In the genomic region with DNA sequence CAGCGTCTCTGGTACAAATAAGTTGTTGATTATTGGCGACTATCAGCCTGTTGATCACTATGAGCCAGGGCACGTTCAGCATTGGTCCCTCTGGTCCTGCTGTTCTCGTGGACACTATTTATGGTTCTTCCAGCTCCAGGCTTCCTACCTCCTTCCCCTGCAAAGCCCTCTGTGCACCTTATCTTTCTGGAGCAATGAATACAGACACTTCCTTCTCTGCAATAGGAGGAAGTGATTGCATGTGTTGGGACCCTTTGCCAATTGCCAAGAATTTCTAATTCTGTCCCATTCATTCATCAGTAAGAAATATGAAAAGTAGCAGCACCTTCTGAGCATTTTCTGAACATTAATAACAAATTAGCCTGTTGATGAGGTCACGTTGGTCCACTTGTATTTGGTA, we compare ENCODE assay signal across 2 cellular contexts.
TF ChIP-seq lines count a peak whose summit lies in the region.

No MANE protein-coding gene starts in this region.

TF ChIP-seq in HepG2, 621 proteins besides CTCF, POLR2A, EP300 and RAD21 (continued from another document):
- TF ChIP-seq, protein P1, sequence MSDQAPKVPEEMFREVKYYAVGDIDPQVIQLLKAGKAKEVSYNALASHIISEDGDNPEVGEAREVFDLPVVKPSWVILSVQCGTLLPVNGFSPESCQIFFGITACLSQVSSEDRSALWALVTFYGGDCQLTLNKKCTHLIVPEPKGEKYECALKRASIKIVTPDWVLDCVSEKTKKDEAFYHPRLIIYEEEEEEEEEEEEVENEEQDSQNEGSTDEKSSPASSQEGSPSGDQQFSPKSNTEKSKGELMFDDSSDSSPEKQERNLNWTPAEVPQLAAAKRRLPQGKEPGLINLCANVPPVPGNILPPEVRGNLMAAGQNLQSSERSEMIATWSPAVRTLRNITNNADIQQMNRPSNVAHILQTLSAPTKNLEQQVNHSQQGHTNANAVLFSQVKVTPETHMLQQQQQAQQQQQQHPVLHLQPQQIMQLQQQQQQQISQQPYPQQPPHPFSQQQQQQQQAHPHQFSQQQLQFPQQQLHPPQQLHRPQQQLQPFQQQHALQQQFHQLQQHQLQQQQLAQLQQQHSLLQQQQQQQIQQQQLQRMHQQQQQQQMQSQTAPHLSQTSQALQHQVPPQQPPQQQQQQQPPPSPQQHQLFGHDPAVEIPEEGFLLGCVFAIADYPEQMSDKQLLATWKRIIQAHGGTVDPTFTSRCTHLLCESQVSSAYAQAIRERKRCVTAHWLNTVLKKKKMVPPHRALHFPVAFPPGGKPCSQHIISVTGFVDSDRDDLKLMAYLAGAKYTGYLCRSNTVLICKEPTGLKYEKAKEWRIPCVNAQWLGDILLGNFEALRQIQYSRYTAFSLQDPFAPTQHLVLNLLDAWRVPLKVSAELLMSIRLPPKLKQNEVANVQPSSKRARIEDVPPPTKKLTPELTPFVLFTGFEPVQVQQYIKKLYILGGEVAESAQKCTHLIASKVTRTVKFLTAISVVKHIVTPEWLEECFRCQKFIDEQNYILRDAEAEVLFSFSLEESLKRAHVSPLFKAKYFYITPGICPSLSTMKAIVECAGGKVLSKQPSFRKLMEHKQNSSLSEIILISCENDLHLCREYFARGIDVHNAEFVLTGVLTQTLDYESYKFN (CRISPR knock-in tag; conservative IDR thresholded peaks at IDR 0.05), result no peak
- TF ChIP-seq, protein P2, sequence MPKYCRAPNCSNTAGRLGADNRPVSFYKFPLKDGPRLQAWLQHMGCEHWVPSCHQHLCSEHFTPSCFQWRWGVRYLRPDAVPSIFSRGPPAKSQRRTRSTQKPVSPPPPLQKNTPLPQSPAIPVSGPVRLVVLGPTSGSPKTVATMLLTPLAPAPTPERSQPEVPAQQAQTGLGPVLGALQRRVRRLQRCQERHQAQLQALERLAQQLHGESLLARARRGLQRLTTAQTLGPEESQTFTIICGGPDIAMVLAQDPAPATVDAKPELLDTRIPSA (CRISPR knock-in tag; IDR thresholded peaks at IDR 0.05; ENCODE audit: borderline replicate concordance), result no peak
- TF ChIP-seq NRL (CRISPR knock-in tag; IDR thresholded peaks at IDR 0.05; ENCODE audit: borderline replicate concordance) (no peak), ZNF660 (CRISPR knock-in tag; IDR thresholded peaks at IDR 0.05; ENCODE audit: borderline replicate concordance, low read depth) (no peak), ZFP82 (CRISPR knock-in tag; IDR thresholded peaks at IDR 0.05; ENCODE audit: borderline replicate concordance) (no peak), RFXAP (CRISPR knock-in tag; IDR thresholded peaks at IDR 0.05; ENCODE audit: borderline replicate concordance) (no peak), MED8 (CRISPR knock-in tag; IDR thresholded peaks at IDR 0.05; ENCODE audit: insufficient replicate concordance) (no peak)
- TF ChIP-seq, protein P3, sequence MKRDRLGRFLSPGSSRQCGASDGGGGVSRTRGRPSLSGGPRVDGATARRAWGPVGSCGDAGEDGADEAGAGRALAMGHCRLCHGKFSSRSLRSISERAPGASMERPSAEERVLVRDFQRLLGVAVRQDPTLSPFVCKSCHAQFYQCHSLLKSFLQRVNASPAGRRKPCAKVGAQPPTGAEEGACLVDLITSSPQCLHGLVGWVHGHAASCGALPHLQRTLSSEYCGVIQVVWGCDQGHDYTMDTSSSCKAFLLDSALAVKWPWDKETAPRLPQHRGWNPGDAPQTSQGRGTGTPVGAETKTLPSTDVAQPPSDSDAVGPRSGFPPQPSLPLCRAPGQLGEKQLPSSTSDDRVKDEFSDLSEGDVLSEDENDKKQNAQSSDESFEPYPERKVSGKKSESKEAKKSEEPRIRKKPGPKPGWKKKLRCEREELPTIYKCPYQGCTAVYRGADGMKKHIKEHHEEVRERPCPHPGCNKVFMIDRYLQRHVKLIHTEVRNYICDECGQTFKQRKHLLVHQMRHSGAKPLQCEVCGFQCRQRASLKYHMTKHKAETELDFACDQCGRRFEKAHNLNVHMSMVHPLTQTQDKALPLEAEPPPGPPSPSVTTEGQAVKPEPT (CRISPR knock-in tag; IDR thresholded peaks at IDR 0.05; ENCODE audit: low read depth), result no peak
TF ChIP-seq in HepG2: peak in this region for 0.

TF ChIP-seq in K562, 482 proteins besides CTCF, POLR2A, EP300 and RAD21 (continued from another document):
- TF ChIP-seq, protein P4, sequence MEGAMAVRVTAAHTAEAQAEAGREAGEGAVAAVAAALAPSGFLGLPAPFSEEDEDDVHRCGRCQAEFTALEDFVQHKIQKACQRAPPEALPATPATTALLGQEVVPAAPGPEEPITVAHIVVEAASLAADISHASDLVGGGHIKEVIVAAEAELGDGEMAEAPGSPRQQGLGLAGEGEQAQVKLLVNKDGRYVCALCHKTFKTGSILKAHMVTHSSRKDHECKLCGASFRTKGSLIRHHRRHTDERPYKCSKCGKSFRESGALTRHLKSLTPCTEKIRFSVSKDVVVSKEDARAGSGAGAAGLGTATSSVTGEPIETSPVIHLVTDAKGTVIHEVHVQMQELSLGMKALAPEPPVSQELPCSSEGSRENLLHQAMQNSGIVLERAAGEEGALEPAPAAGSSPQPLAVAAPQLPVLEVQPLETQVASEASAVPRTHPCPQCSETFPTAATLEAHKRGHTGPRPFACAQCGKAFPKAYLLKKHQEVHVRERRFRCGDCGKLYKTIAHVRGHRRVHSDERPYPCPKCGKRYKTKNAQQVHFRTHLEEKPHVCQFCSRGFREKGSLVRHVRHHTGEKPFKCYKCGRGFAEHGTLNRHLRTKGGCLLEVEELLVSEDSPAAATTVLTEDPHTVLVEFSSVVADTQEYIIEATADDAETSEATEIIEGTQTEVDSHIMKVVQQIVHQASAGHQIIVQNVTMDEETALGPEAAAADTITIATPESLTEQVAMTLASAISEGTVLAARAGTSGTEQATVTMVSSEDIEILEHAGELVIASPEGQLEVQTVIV (CRISPR knock-in tag; IDR thresholded peaks at IDR 0.05; ENCODE audit: borderline replicate concordance), result no peak
- peak; percentile 16; the same call in 1 of the 2 replicates for TF ChIP-seq SPI1 (IDR thresholded peaks at IDR 0.05; ENCODE audit: borderline replicate concordance, low read depth, low read length)
- TF ChIP-seq, protein P5, sequence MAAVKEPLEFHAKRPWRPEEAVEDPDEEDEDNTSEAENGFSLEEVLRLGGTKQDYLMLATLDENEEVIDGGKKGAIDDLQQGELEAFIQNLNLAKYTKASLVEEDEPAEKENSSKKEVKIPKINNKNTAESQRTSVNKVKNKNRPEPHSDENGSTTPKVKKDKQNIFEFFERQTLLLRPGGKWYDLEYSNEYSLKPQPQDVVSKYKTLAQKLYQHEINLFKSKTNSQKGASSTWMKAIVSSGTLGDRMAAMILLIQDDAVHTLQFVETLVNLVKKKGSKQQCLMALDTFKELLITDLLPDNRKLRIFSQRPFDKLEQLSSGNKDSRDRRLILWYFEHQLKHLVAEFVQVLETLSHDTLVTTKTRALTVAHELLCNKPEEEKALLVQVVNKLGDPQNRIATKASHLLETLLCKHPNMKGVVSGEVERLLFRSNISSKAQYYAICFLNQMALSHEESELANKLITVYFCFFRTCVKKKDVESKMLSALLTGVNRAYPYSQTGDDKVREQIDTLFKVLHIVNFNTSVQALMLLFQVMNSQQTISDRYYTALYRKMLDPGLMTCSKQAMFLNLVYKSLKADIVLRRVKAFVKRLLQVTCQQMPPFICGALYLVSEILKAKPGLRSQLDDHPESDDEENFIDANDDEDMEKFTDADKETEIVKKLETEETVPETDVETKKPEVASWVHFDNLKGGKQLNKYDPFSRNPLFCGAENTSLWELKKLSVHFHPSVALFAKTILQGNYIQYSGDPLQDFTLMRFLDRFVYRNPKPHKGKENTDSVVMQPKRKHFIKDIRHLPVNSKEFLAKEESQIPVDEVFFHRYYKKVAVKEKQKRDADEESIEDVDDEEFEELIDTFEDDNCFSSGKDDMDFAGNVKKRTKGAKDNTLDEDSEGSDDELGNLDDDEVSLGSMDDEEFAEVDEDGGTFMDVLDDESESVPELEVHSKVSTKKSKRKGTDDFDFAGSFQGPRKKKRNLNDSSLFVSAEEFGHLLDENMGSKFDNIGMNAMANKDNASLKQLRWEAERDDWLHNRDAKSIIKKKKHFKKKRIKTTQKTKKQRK (IDR thresholded peaks at IDR 0.05; ENCODE audit: borderline replicate concordance, low read depth, low read length), result no peak
- no peak for TF ChIP-seq NCOA6 (IDR thresholded peaks at IDR 0.05)
- no peak for TF ChIP-seq ILF3 (IDR thresholded peaks at IDR 0.05; ENCODE audit: borderline replicate concordance)
- no peak for TF ChIP-seq ASH1L (IDR thresholded peaks at IDR 0.05; ENCODE audit: borderline replicate concordance, low read depth, partially characterized antibody)
